Comparison of ENCODE assay signal across 8 cellular contexts in the genomic region with DNA sequence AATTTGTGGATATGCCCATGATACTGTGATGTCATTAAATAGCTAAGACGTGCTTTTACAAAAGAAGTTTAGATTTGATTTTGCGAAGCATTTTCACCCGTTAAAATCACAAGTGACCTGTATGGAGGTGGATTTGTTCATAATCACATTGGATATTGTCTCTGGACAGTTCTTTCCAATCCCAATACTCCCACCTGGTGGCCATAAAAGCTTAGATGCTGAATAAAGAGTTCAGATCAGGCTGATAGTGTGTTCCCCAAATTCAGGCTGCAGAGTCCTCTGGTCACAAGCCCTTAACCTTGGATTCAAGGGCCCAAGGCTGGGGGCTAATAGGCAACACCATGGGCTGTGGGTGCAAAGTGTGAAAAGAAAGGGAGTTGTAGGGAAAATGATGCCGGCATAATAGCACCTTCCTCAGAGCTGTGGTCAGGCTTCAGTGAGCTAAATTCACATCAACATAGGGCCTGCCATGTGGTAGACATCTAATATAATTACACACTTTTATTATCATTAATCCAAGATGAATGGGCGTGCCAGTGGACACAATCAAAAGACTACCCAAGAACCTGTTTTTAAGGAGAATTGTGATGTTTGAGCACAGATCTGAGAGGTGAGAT. TPM values are rescaled to one million over a fixed set of nuclear protein-coding genes. Genes with fewer than 3 reads are reported as not detected.
DNase-seq lines count a peak whose midpoint lies in the region; ATAC-seq, FAIRE-seq and TF ChIP-seq lines count a peak whose summit lies in the region.

No MANE protein-coding gene starts in this region.

- H3K9me3 Mint-ChIP-seq in HFFc6 (no peaks in the 10 kb centered on the region), nephron progenitor cell (no peaks in the 10 kb centered on the region)

- H3K27ac ChIP-seq in dorsolateral prefrontal cortex, result no peak overlapping the region

- no peak overlapping the region for H3K4me3 ChIP-seq in dorsolateral prefrontal cortex

- intact Hi-C loops in dorsolateral prefrontal cortex (cut with DNase I), result loop anchor here (2.0 to 5.0 kb wide), 2 partner anchors 365 to 366 kb away; no protein-coding TSS in a partner anchor

- DNase-seq in activated gamma-delta T cell treated with Interleukin-2 at 50 U/mL for 16 hours, result peak; percentile 8
- no peak for DNase-seq in activated gamma-delta T cell (lab: John Stamatoyannopoulos, UW)
- DNase-seq in HFFc6, result peak; percentile 67
- peak; percentile 46 for DNase-seq in RCC 7860 (ENCODE audit: low spot score)
- peak in 2 of 10 donors; percentile 11 to 40 for DNase-seq in dorsolateral prefrontal cortex
- DNase-seq in nephron progenitor cell, result peak; percentile 15
- DNase-seq in OCI-M2 (lab: John Stamatoyannopoulos, UW; ENCODE audit: unreplicated experiment), result no peak

- H3K4me1 Mint-ChIP-seq in HFFc6 (ENCODE audit: low read depth) (peaks cover 28% of the 10 kb centered on the region), nephron progenitor cell (peaks cover 8% of the 10 kb centered on the region)

- no peak for ATAC-seq in GM21515 (IDR thresholded peaks at IDR 0.05; ENCODE audit: unreplicated experiment)

- H3K36me3 Mint-ChIP-seq in HFFc6 (ENCODE audit: low read depth) (no peaks in the 10 kb centered on the region), nephron progenitor cell (ENCODE audit: low read depth) (no peaks in the 10 kb centered on the region)

- no peak overlapping the region for H3K27ac Mint-ChIP-seq in HFFc6
- no peak overlapping the region for H3K27ac Mint-ChIP-seq in nephron progenitor cell

- H3K27me3 Mint-ChIP-seq in HFFc6 (ENCODE audit: insufficient read depth), result no peaks in the 10 kb centered on the region; the same call in none of the 2 replicates
- peaks cover 2% of the 10 kb centered on the region for H3K27me3 Mint-ChIP-seq in nephron progenitor cell (ENCODE audit: low read depth, poor library complexity)

- TF ChIP-seq CTCF in HFFc6 (IDR thresholded peaks at IDR 0.05), result peak; percentile 89
- peak; percentile 42 to 75 (median 56) for TF ChIP-seq CTCF in dorsolateral prefrontal cortex (IDR thresholded peaks at IDR 0.05 in 54 of 56, conservative IDR thresholded peaks at IDR 0.05 in 2 of 56; ENCODE audit: low read depth in 1 of 56, partially characterized antibody in 56 of 56)
- peak; percentile 52 for TF ChIP-seq CTCF in nephron progenitor cell (IDR thresholded peaks at IDR 0.05)

- peak; percentile 5 for FAIRE-seq in RCC 7860 (lab: Jason Lieb, UNC)

- no peaks in the 10 kb centered on the region for H3K27me3 ChIP-seq in dorsolateral prefrontal cortex

- H3K4me3 Mint-ChIP-seq in HFFc6 (no peak overlapping the region), nephron progenitor cell (no peak overlapping the region)

RNA-seq across cellular contexts. Expression of a gene that starts 28.1 kb away (rescaled TPM):
- 1 to 10 TPM in 4 of 6 experiments, under 1 TPM in 2; 0.35 to 2.2 (median 1.5) TPM for total RNA-seq in HFFc6 (2021; fragmentation: NEBNext Ultra II Directional; extraction: Animal tissue kit (Norgen Biotek cat#: 25700))
- total RNA-seq in dorsolateral prefrontal cortex, result 10 to 100 TPM; 12.2 to 62.2 (median 37.5) TPM

RNA-seq across cellular contexts. Expression of a gene that starts 40.1 kb away (rescaled TPM):
- total RNA-seq in HFFc6 (2021; fragmentation: NEBNext Ultra II Directional; extraction: Animal tissue kit (Norgen Biotek cat#: 25700)), result 1,000 to 10,000 TPM in 4 of 6 experiments, 100 to 1,000 TPM in 2; 934 to 1,075 (median 1,012) TPM
- total RNA-seq in dorsolateral prefrontal cortex, result 100 to 1,000 TPM in 23 of 120 experiments, 10 to 100 TPM in 97; 48.4 to 141 (median 84.7) TPM

Comparison
In these comparisons a context has a peak if more than half of its experiments do, and no peak if none do; other contexts are left out.
1. DNase-seq: peak in activated gamma-delta T cell treated with Interleukin-2 at 50 U/mL for 16 hours (single experiment), HFFc6 (single experiment), RCC 7860 (single experiment) and nephron progenitor cell (single experiment); none in activated gamma-delta T cell (single experiment) and OCI-M2 (single experiment).
2. RNA of a gene that starts 28.1 kb away (total RNA-seq): 12.2 to 62.2 TPM in dorsolateral prefrontal cortex; 0.35 to 2.2 TPM in HFFc6; every median in the first group is over 4 times any median in the second.
3. RNA of a gene that starts 40.1 kb away (total RNA-seq): 934 to 1,075 TPM in HFFc6; 48.4 to 141 TPM in dorsolateral prefrontal cortex; every median in the first group is over 4 times any median in the second.
4. Peak in every context shown above with its lines, with median percentiles within 50 percentile points of each other: CTCF ChIP-seq.